In the genomic region with DNA sequence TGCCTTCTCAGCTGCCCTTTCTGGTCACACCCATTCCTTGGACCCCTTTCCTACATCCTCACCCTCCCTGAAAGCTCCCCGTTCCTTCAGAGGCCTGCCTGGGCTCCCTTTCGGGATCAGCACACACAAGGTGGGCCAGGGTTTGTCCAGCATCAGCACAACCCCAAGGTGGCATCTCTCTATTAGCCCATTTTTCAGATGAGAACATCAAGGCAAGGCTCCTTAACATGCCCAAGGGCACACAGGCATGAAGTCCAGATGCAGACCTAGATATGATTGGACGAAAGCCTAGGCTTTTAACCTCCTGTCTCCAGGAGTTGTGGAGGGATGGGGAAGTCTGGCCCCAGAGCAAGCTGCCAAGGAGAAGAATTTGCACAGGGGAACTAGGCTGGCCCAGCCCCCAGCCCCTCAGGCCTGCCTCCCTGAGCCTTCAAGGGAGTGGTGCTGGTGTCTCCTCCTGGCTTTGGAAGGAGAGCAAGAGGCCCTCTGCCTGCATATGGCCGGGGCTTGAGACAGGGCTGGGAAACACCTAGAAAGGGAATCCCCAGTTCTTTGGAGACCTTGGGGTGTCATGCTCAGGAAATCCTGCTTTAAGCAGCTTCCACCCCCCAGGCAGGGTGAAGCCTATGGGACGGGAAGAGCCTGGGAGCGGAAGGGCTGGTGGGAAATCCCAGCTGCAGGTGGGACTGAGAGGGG, we compare ENCODE assay signal across 20 cellular contexts.
"Had no signal": no experiment of that assay in that cellular context is flagged by ENCODE, and none has a peak within 500 bp of the region (broad histone marks: within the 10 kb centered on the region; RNA-seq: fewer than 3 reads in every experiment).

No MANE protein-coding gene starts in this region.

- H3K27ac Mint-ChIP-seq: activated T-helper 1 cell treated with anti-CD3 and anti-CD28 coated beads, Interleukin-12 subunit alpha, Interleukin-12 subunit beta, Interleukin-2, Interleukin-4 antibody, amounts not matched to agents 30 ng/mL and 10 ng/mL and 1 ng/mL, durations not matched to agents 14 hours and 24 hours and 36 hours had no signal

- H3K4me3 ChIP-seq: esophagus muscularis mucosa, heart right ventricle, tibial nerve had no signal

- H3K27ac ChIP-seq: esophagus muscularis mucosa, tibial nerve had no signal

- H3K9me3 ChIP-seq: esophagus muscularis mucosa, heart right ventricle, SK-N-SH, tibial nerve had no signal

- DNase-seq: activated CD4-positive, alpha-beta T cell treated with anti-CD3 and anti-CD28 coated beads for 48 hours; activated CD4-positive, CD25-positive, alpha-beta regulatory T cell; activated CD8-positive, alpha-beta memory T cell treated with anti-CD3 and anti-CD28 coated beads, Interleukin-2, amount 50 U/mL, for 4 hours; activated naive CD4-positive, alpha-beta T cell; cortex of kidney; effector CD8-positive, alpha-beta T cell; heart right ventricle; kidney glomerular epithelial cell; mesenchymal stem cell; naive thymus-derived CD4-positive, alpha-beta T cell; SK-N-SH; stimulated activated CD4-positive, alpha-beta T cell treated with anti-CD3 and anti-CD28 coated beads, Interleukin-12 subunit alpha, Interleukin-12 subunit beta, amount 100 ng/mL, for 4 hours; stimulated activated CD4-positive, alpha-beta T cell treated with anti-CD3 and anti-CD28 coated beads, Interleukin-1b, Interleukin-23, amount 100 ng/mL, for 48 hours; stimulated activated CD8-positive, alpha-beta memory T cell treated with anti-CD3 and anti-CD28 coated beads, Interleukin-4, amount 100 ng/mL, for 48 hours; stimulated activated naive CD8-positive, alpha-beta T cell treated with anti-CD3 and anti-CD28 coated beads, Interleukin-15, Interleukin-2, amounts not matched to agents 100 U/mL and 50 U/mL, for 24 hours had no signal

- H3K36me3 ChIP-seq: heart right ventricle, tibial nerve had no signal

- ATAC-seq: stimulated activated naive CD8-positive, alpha-beta T cell treated with anti-CD3 and anti-CD28 coated beads, Interleukin-15, Interleukin-2, amounts not matched to agents 100 U/mL and 50 U/mL, for 24 hours had no signal

- H3K27me3 ChIP-seq: esophagus muscularis mucosa, heart right ventricle, tibial nerve had no signal

- FAIRE-seq: endothelial cell of umbilical vein, urothelium cell line had no signal

- H3K4me3 Mint-ChIP-seq: activated T-helper 1 cell treated with anti-CD3 and anti-CD28 coated beads, Interleukin-12 subunit alpha, Interleukin-12 subunit beta, Interleukin-2, Interleukin-4 antibody, amounts not matched to agents 30 ng/mL and 10 ng/mL and 1 ng/mL, durations not matched to agents 14 hours and 24 hours and 36 hours; naive thymus-derived CD4-positive, alpha-beta T cell had no signal

- H3K9ac ChIP-seq: SK-N-SH had no signal

- H3K4me2 ChIP-seq: SK-N-SH had no signal
